ENCODE assay signal across 11 cellular contexts in genomic region chr20:11453430-11453829, GRCh38.
DNase-seq lines count a peak whose midpoint lies in the region; ATAC-seq and TF ChIP-seq lines count a peak whose summit lies in the region.
"Had no signal": no experiment of that assay in that cellular context is flagged by ENCODE, and none has a peak within 500 bp of the region (broad histone marks: within the 10 kb centered on the region; RNA-seq: fewer than 3 reads in every experiment).

No MANE protein-coding gene starts in this region.

- H3K4me1 Mint-ChIP-seq in naive thymus-derived CD4-positive, alpha-beta T cell = no peaks in the 10 kb centered on the region

- POLR2A ChIA-PET in naive thymus-derived CD4-positive, alpha-beta T cell (lab: Charles Lee) = no interaction called here

- peak; percentile 62 for ATAC-seq in naive thymus-derived CD4-positive, alpha-beta T cell
- no peak for ATAC-seq in heart right ventricle

- H3K9me3 Mint-ChIP-seq in naive thymus-derived CD4-positive, alpha-beta T cell = peaks cover 0 to 14% (median 4%) of the 10 kb centered on the region in 11 donors

- H3K36me3 Mint-ChIP-seq in naive thymus-derived CD4-positive, alpha-beta T cell = no peaks in the 10 kb centered on the region

- H3K4me1 ChIP-seq in naive thymus-derived CD4-positive, alpha-beta T cell (ENCODE audit: control insufficient read depth in 2 of 2, insufficient read depth in 2 of 2, low read length in 2 of 2) = no peaks in the 10 kb centered on the region
- H3K4me1 ChIP-seq in heart right ventricle = peaks cover 0 to 41% (median 0%) of the 10 kb centered on the region in 9 donors

- H3K27me3 ChIP-seq in brain microvascular endothelial cell (replicated peaks) (no peaks in the 10 kb centered on the region), heart right ventricle (no peaks in the 10 kb centered on the region)
- no peaks in the 10 kb centered on the region for H3K27me3 ChIP-seq in naive thymus-derived CD4-positive, alpha-beta T cell (ENCODE audit: control insufficient read depth in 2 of 2, insufficient read depth in 2 of 2, low read length in 2 of 2)

- H3K36me3 ChIP-seq in brain microvascular endothelial cell (replicated peaks) (no peaks in the 10 kb centered on the region), heart right ventricle (no peaks in the 10 kb centered on the region)
- no peaks in the 10 kb centered on the region for H3K36me3 ChIP-seq in naive thymus-derived CD4-positive, alpha-beta T cell (ENCODE audit: control insufficient read depth in 2 of 3, insufficient read depth in 3 of 3, low read length in 3 of 3)

- H3K4me3 ChIP-seq in brain microvascular endothelial cell (ENCODE audit: low read depth, low read length) (no peak overlapping the region), heart right ventricle (no peak overlapping the region)
- H3K4me3 ChIP-seq in naive thymus-derived CD4-positive, alpha-beta T cell (ENCODE audit: low read length) = no peak overlapping the region

- H3K27ac ChIP-seq in brain microvascular endothelial cell (peak overlapping the region; percentile 93), heart right ventricle (no peak overlapping the region)
- no peak overlapping the region for H3K27ac ChIP-seq in naive thymus-derived CD4-positive, alpha-beta T cell (ENCODE audit: low read depth, low read length)

- no peak overlapping the region for H3K27ac Mint-ChIP-seq in naive thymus-derived CD4-positive, alpha-beta T cell

- no peak for TF ChIP-seq CTCF in brain microvascular endothelial cell (IDR thresholded peaks at IDR 0.05; ENCODE audit: low read depth, low read length, missing control alignments)
- no peak for TF ChIP-seq CTCF in heart right ventricle (IDR thresholded peaks at IDR 0.05)

- no peak overlapping the region for H3K4me3 Mint-ChIP-seq in naive thymus-derived CD4-positive, alpha-beta T cell
- H3K4me3 Mint-ChIP-seq: neural crest cell had no signal

- H3K27me3 Mint-ChIP-seq in naive thymus-derived CD4-positive, alpha-beta T cell = peaks cover 0 to 4% (median 0%) of the 10 kb centered on the region in 5 donors

- DNase-seq in ELR (ENCODE audit: low read depth) (peak; percentile 81), NOMO-1 (lab: John Stamatoyannopoulos, UW; ENCODE audit: unreplicated experiment in 2 of 2) (peak; percentile 35 to 89), brain microvascular endothelial cell (peak; percentile 89), heart right ventricle (no peak), G401 (ENCODE audit: low spot score) (no peak), NCI-H524 (lab: John Stamatoyannopoulos, UW) (no peak), midbrain (lab: John Stamatoyannopoulos, UW) (no peak)
- DNase-seq in naive thymus-derived CD4-positive, alpha-beta T cell = no peak
- DNase-seq: activated CD8-positive, alpha-beta memory T cell treated with anti-CD3 and anti-CD28 coated beads, Interleukin-2, amount 50 U/mL, for 48 hours; NCI-H1436 had no signal

- H3K9me3 ChIP-seq in naive thymus-derived CD4-positive, alpha-beta T cell (ENCODE audit: control insufficient read depth in 2 of 3, low read length in 3 of 3) = no peaks in the 10 kb centered on the region
- no peaks in the 10 kb centered on the region for H3K9me3 ChIP-seq in heart right ventricle

- intact Hi-C loops in naive thymus-derived CD4-positive, alpha-beta T cell (cut with micrococcal nuclease) = no loop called here
- intact Hi-C loops in heart right ventricle (cut with DNase I) = no loop called here

- in situ Hi-C loops in brain microvascular endothelial cell (cut with HindIII; ENCODE audit: low pct_ligation_motif_present, low sequenced_read_pairs) = no loop called here
- in situ Hi-C loops in G401 (cut with HindIII; ENCODE audit: low sequenced_read_pairs) = no loop called here

- CTCF ChIA-PET in naive thymus-derived CD4-positive, alpha-beta T cell (lab: Charles Lee) = no interaction called here

- 88 to 90% methylated on average over 2 of the region's 2 CpGs for WGBS in heart right ventricle, 2 donors

Comparison
In these comparisons a context has a peak if more than half of its experiments do, and no peak if none do; other contexts are left out.
1. DNase-seq: peak in ELR (single experiment), NOMO-1 (2 of 2) and brain microvascular endothelial cell (single experiment); none in naive thymus-derived CD4-positive, alpha-beta T cell (0 of 9), heart right ventricle (0 of 2), G401 (single experiment), NCI-H524 (0 of 2) and midbrain (single experiment).